Comparison of ENCODE assay signal across 9 cellular contexts in the genomic region with DNA sequence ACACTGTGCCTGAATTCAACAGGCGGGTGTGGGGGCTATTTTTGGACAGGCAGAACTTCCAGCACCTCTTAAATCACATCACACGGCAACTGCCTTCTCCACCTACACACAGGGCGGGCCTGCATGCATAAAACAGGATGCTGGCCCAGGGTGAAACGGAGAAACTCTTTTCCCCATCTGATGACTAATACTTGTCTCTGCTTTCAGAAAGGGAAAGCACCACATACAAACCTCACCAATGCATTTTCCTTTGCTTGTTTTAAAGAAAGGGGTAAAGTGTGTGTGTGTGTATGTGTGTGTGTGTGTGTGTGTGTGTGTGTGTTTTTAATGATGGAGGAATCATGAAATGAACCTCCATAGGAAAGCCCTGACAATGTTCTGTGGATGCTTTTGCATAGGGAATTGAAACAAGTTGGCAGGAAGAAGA. TPM values are rescaled to one million over a fixed set of nuclear protein-coding genes. Genes with fewer than 3 reads are reported as not detected.
DNase-seq lines count a peak whose midpoint lies in the region; ATAC-seq and TF ChIP-seq lines count a peak whose summit lies in the region.
"Had no signal": no experiment of that assay in that cellular context is flagged by ENCODE, and none has a peak within 500 bp of the region (broad histone marks: within the 10 kb centered on the region; RNA-seq: fewer than 3 reads in every experiment).

No MANE protein-coding gene starts in this region.

- H3K27ac Mint-ChIP-seq in chondrocyte (ENCODE audit: unreplicated experiment) = peak overlapping the region; percentile 29
- H3K27ac Mint-ChIP-seq in endodermal cell = no peak overlapping the region

- H3K36me3 Mint-ChIP-seq in chondrocyte (ENCODE audit: low read depth) (no peaks in the 10 kb centered on the region), endodermal cell (ENCODE audit: low read depth) (no peaks in the 10 kb centered on the region)

- TF ChIP-seq CTCF in chondrocyte (IDR thresholded peaks at IDR 0.05) = no peak
- no peak for TF ChIP-seq CTCF in endodermal cell (conservative IDR thresholded peaks at IDR 0.05)

- WGBS in endodermal cell (ENCODE audit: insufficient coverage in 1 of 2, insufficient read length in 1 of 2), 2 experiments = 83 to 85% methylated on average over 1 to 4 of the region's 4 CpGs

- peaks cover 2% of the 10 kb centered on the region for H3K4me1 ChIP-seq in endodermal cell (ENCODE audit: control insufficient read depth, insufficient read depth, low read length)

- H3K27me3 ChIP-seq in endodermal cell (ENCODE audit: control insufficient read depth, insufficient read depth, low read length, poor library complexity, severe bottlenecking) = no peaks in the 10 kb centered on the region
- H3K27me3 ChIP-seq: cardiac muscle cell had no signal

- no peaks in the 10 kb centered on the region for H3K9me3 ChIP-seq in endodermal cell (ENCODE audit: control insufficient read depth, low read length)

- no peaks in the 10 kb centered on the region for H3K9me3 Mint-ChIP-seq in chondrocyte (ENCODE audit: low read depth)
- H3K9me3 Mint-ChIP-seq in endodermal cell = peaks cover 6% of the 10 kb centered on the region

- no peaks in the 10 kb centered on the region for H3K36me3 ChIP-seq in endodermal cell (ENCODE audit: control insufficient read depth, insufficient read depth, low read length)
- H3K36me3 ChIP-seq: cardiac muscle cell had no signal

- peak; percentile 88 for DNase-seq in EH (ENCODE audit: low read depth)
- no peak for DNase-seq in chondrocyte (ENCODE audit: low spot score)
- peak in 2 of 3 experiments; percentile 11 to 39 for DNase-seq in stimulated activated CD4-positive, alpha-beta T cell treated with anti-CD3 and anti-CD28 coated beads, TNF-alpha, amount 100 ng/mL, for 24 hours (ENCODE audit: low read depth in 3 of 3)
- DNase-seq in endodermal cell = no peak
- no peak for DNase-seq in hepatic stellate cell (ENCODE audit: low spot score)
- DNase-seq in NCI-H2171 (lab: John Stamatoyannopoulos, UW) = no peak

- H3K4me1 Mint-ChIP-seq in chondrocyte (ENCODE audit: low read depth) = peaks cover 23% of the 10 kb centered on the region
- H3K4me1 Mint-ChIP-seq in endodermal cell = peaks cover 10% of the 10 kb centered on the region

- H3K9ac ChIP-seq in endodermal cell (ENCODE audit: extremely low read depth, low read length, poor library complexity, severe bottlenecking) = no peak overlapping the region

- peak overlapping the region; percentile 21 for H3K4me3 Mint-ChIP-seq in chondrocyte (ENCODE audit: unreplicated experiment)
- H3K4me3 Mint-ChIP-seq in endodermal cell = no peak overlapping the region

- no peak overlapping the region for H3K4me3 ChIP-seq in endodermal cell (ENCODE audit: low read length)
- H3K4me3 ChIP-seq: cardiac muscle cell had no signal

- no peak overlapping the region for H3K27ac ChIP-seq in endodermal cell (ENCODE audit: low read depth, low read length)
- H3K27ac ChIP-seq: cardiac muscle cell had no signal

- H3K27me3 Mint-ChIP-seq in chondrocyte (ENCODE audit: low read depth) (no peaks in the 10 kb centered on the region), endodermal cell (ENCODE audit: insufficient read depth) (no peaks in the 10 kb centered on the region)

- peak; percentile 100 for ATAC-seq in GM19463 (IDR thresholded peaks at IDR 0.05; ENCODE audit: unreplicated experiment)
- ATAC-seq in HG03432 (IDR thresholded peaks at IDR 0.05; ENCODE audit: unreplicated experiment) = peak; percentile 100

RNA-seq across cellular contexts. Expression of gene SPAG17, which starts 48.5 kb away (rescaled TPM):
- 0.30 to 0.82 TPM in 2 of 3 replicates, not detected in the other for total RNA-seq in chondrocyte
- 1 to 10 TPM; 5.0 to 6.3 TPM for total RNA-seq in endodermal cell
- 2.5 TPM for polyA plus RNA-seq in endodermal cell (2013, experiment 1 of 2)
- polyA plus RNA-seq in endodermal cell (2013, experiment 2 of 2) = 1.1 TPM

Comparison
In these comparisons a context has a peak if more than half of its experiments do, and no peak if none do; other contexts are left out.
1. DNase-seq: peak in EH (single experiment) and stimulated activated CD4-positive, alpha-beta T cell treated with anti-CD3 and anti-CD28 coated beads, TNF-alpha, amount 100 ng/mL, for 24 hours (2 of 3); none in chondrocyte (single experiment), endodermal cell (single experiment), hepatic stellate cell (single experiment) and NCI-H2171 (single experiment).